Comparison of ENCODE assay signal across 14 cellular contexts in the genomic region with DNA sequence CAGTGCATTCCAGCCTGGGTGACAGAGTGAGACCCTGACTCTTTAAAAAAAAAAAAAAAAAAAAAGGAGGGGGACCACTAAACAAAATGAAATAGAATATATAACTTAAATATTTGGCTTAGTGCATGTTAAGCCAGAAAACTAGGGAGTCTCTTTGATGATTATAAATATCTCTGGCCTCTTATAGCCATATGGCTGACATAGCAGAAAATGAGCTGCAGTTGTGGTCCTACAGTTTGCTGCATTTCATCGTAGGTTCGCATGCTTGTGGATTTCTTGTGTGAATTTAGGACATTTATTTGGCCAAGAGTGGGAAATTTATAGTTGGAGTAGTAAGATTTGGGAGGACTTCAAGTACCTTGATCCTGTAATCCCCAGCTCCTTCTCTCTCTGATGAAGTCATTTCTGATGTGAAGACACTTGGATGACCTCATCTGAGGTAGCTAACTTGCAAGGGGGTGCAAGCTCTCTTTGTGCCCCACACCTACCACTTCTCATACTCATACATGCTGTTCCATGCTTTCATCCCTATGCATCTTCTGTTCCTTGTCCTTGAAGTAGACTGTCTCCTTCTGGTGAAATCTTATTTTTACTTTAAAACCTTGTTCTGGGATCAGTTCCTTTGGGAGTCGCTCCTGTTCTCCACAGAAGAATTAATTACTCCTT. TPM values are rescaled to one million over a fixed set of nuclear protein-coding genes. Genes with fewer than 3 reads are reported as not detected.
DNase-seq lines count a peak whose midpoint lies in the region; ATAC-seq and TF ChIP-seq lines count a peak whose summit lies in the region.
"Had no signal": no experiment of that assay in that cellular context is flagged by ENCODE, and none has a peak within 500 bp of the region (broad histone marks: within the 10 kb centered on the region; RNA-seq: fewer than 3 reads in every experiment).

No MANE protein-coding gene starts in this region.

- H3K27ac ChIP-seq in DND-41 (ENCODE audit: low read length) (no peak overlapping the region), IMR-90 (ENCODE audit: insufficient read depth, low read length) (no peak overlapping the region), neural progenitor cell (no peak overlapping the region)
- H3K27ac ChIP-seq: C4-2B had no signal

- no peak for TF ChIP-seq RAD21 in IMR-90 (IDR thresholded peaks at IDR 0.05; ENCODE audit: low read length)

- H4K8ac ChIP-seq in IMR-90 (ENCODE audit: low read depth in 2 of 2, low read length in 2 of 2), result no peak overlapping the region

- POLR2A ChIA-PET in IMR-90 (lab: Charles Lee; ENCODE audit: unreplicated experiment), result no interaction called here

- H3K9me3 ChIP-seq in DND-41 (ENCODE audit: insufficient read depth, low read length, severe bottlenecking), result no peaks in the 10 kb centered on the region
- no peaks in the 10 kb centered on the region for H3K9me3 ChIP-seq in IMR-90 (ENCODE audit: control insufficient read depth, insufficient read depth, low read length)
- H3K9me3 ChIP-seq in neural progenitor cell (ENCODE audit: low read depth), result no peaks in the 10 kb centered on the region

- peaks cover 4% of the 10 kb centered on the region for H3F3A ChIP-seq in neural progenitor cell (ENCODE audit: low read depth)

- H3K9ac ChIP-seq in DND-41 (ENCODE audit: low read depth, low read length) (no peak overlapping the region), IMR-90 (ENCODE audit: low read depth, low read length) (no peak overlapping the region), neural progenitor cell (no peak overlapping the region)

- BruUV-seq in IMR-90 (replicated peaks; lab: Mats Ljungman, UMichigan), result no TSS peak

- H3K27me3 Mint-ChIP-seq in neural progenitor cell (ENCODE audit: insufficient read depth, low read depth), result peaks cover 7% of the 10 kb centered on the region

- no peak overlapping the region for H3K4me3 Mint-ChIP-seq in neural progenitor cell
- H3K4me3 Mint-ChIP-seq: CD4-positive, alpha-beta T cell; GM23338; HFFc6 had no signal

- no peak overlapping the region for H3K4ac ChIP-seq in IMR-90 (ENCODE audit: low read depth, low read length)

- no peak overlapping the region for H3K23ac ChIP-seq in IMR-90 (ENCODE audit: low read depth, low read length)

- ATAC-seq in DND-41 (ENCODE audit: insufficient read depth, low read depth) (no peak), IMR-90 (ENCODE audit: low read depth) (no peak), GM18511 (IDR thresholded peaks at IDR 0.05; ENCODE audit: unreplicated experiment) (no peak)
- ATAC-seq: GM23338 had no signal

- H4K5ac ChIP-seq in IMR-90 (ENCODE audit: low read depth, low read length), result no peak overlapping the region

- H3K36me3 ChIP-seq in DND-41 (ENCODE audit: insufficient read depth, low read length), result no peaks in the 10 kb centered on the region
- H3K36me3 ChIP-seq in IMR-90 (ENCODE audit: control insufficient read depth, insufficient read depth, low read length), result no peaks in the 10 kb centered on the region
- no peaks in the 10 kb centered on the region for H3K36me3 ChIP-seq in neural progenitor cell

- no peaks in the 10 kb centered on the region for H3K27me3 ChIP-seq in DND-41 (ENCODE audit: insufficient read depth, low read length, poor library complexity)
- H3K27me3 ChIP-seq in IMR-90 (ENCODE audit: control insufficient read depth, insufficient read depth, low read length), result no peaks in the 10 kb centered on the region
- H3K27me3 ChIP-seq in neural progenitor cell, result no peaks in the 10 kb centered on the region

- TF ChIP-seq POLR2A in IMR-90 (IDR thresholded peaks at IDR 0.05; ENCODE audit: low read depth, low read length), result no peak

- H3K4me3 ChIP-seq in DND-41 (ENCODE audit: low read depth in 1 of 2, low read length in 2 of 2), result no peak overlapping the region
- H3K4me3 ChIP-seq in IMR-90 (ENCODE audit: insufficient read depth, low read depth, low read length), result no peak overlapping the region
- no peak overlapping the region for H3K4me3 ChIP-seq in neural progenitor cell
- H3K4me3 ChIP-seq: GM23338 had no signal

- no peak overlapping the region for H2AK9ac ChIP-seq in IMR-90 (replicated peaks; ENCODE audit: low read depth, low read length, poor library complexity)

- no peak overlapping the region for H2AK5ac ChIP-seq in IMR-90 (ENCODE audit: low read depth, low read length)

- H4K91ac ChIP-seq in IMR-90 (ENCODE audit: insufficient read depth, low read depth, low read length), result no peak overlapping the region

- no peaks in the 10 kb centered on the region for H3K9me1 ChIP-seq in IMR-90 (ENCODE audit: insufficient read depth, low read length)

- no peak overlapping the region for H3K4me2 ChIP-seq in DND-41 (ENCODE audit: insufficient read depth, low read length)
- no peak overlapping the region for H3K4me2 ChIP-seq in IMR-90 (ENCODE audit: low read depth, low read length)
- H3K4me2 ChIP-seq in neural progenitor cell, result no peak overlapping the region
- H3K4me2 ChIP-seq: GM23338 had no signal

- no peaks in the 10 kb centered on the region for H3K4me1 Mint-ChIP-seq in neural progenitor cell
- H3K4me1 Mint-ChIP-seq: GM23338 had no signal

- no peaks in the 10 kb centered on the region for H3K36me3 Mint-ChIP-seq in neural progenitor cell

- no peak overlapping the region for H2BK5ac ChIP-seq in IMR-90 (ENCODE audit: low read depth, low read length, poor library complexity, severe bottlenecking)

- H3K14ac ChIP-seq in IMR-90 (replicated peaks; ENCODE audit: low read depth, low read length), result no peak overlapping the region

- in situ Hi-C loops in IMR-90 (cut with MboI; ENCODE audit: low sequenced_read_pairs), result no loop called here

- no peak overlapping the region for H3K18ac ChIP-seq in IMR-90 (ENCODE audit: low read depth, low read length)

- H2BK15ac ChIP-seq in IMR-90 (ENCODE audit: low read depth, low read length), result no peak overlapping the region

- peaks cover 2% of the 10 kb centered on the region for H3K9me3 Mint-ChIP-seq in neural progenitor cell
- H3K9me3 Mint-ChIP-seq: CD4-positive, alpha-beta T cell; GM23338; HFFc6 had no signal

- intact Hi-C loops in IMR-90 (cut with micrococcal nuclease), result no loop called here

- WGBS in IMR-90 (ENCODE audit: extremely low coverage in 2 of 2, insufficient read length in 1 of 2), 2 experiments, result no CpG with 5 or more reads among the region's 3 CpGs

- no peaks in the 10 kb centered on the region for H3K79me1 ChIP-seq in IMR-90 (ENCODE audit: low read depth in 1 of 2, low read length in 2 of 2)

- no peak for TF ChIP-seq CTCF in DND-41 (IDR thresholded peaks at IDR 0.05; ENCODE audit: borderline replicate concordance, extremely low read depth, low read length, poor library complexity, severe bottlenecking)
- TF ChIP-seq CTCF in IMR-90 (conservative IDR thresholded peaks at IDR 0.05; ENCODE audit: low read depth, low read length), result no peak
- TF ChIP-seq CTCF in neural progenitor cell (IDR thresholded peaks at IDR 0.05), result no peak

- no peak overlapping the region for H2BK120ac ChIP-seq in IMR-90 (ENCODE audit: low read depth, low read length)

- CTCF ChIA-PET in IMR-90 (lab: Yijun Ruan, JAX), result no interaction called here

- dilution Hi-C loops in IMR-90 (cut with HindIII; ENCODE audit: low sequenced_read_pairs, unreplicated experiment), result no loop called here

- no peak overlapping the region for H2BK20ac ChIP-seq in IMR-90 (ENCODE audit: low read depth, low read length)

- H2AFZ ChIP-seq in DND-41 (ENCODE audit: low read depth, low read length) (peak overlapping the region; percentile 52; the same call in 1 of the 2 replicates), IMR-90 (replicated peaks; ENCODE audit: low read length, poor library complexity) (no peak overlapping the region), neural progenitor cell (replicated peaks) (peak overlapping the region; percentile 26)
- H2AFZ ChIP-seq: GM23338 had no signal

- DNase-seq in DND-41, result no peak
- DNase-seq in IMR-90, result no peak
- DNase-seq in neural progenitor cell (ENCODE audit: low spot score), result no peak
- no peak for DNase-seq in activated CD8-positive, alpha-beta memory T cell treated with anti-CD3 and anti-CD28 coated beads, Interleukin-2, amount 50 U/mL, for 4 hours
- DNase-seq: AML-193; CD4-positive, alpha-beta T cell; DMS153; DMS79; GF-D8; HCEC 1CT; HFFc6 had no signal

- H3K27ac Mint-ChIP-seq in neural progenitor cell, result no peak overlapping the region
- H3K27ac Mint-ChIP-seq: CD4-positive, alpha-beta T cell; GM23338; HFFc6 had no signal

- H3K79me2 ChIP-seq in DND-41 (ENCODE audit: insufficient read depth, low read length) (no peaks in the 10 kb centered on the region), neural progenitor cell (ENCODE audit: low read depth) (no peaks in the 10 kb centered on the region)

- no peaks in the 10 kb centered on the region for H3K4me1 ChIP-seq in DND-41 (ENCODE audit: insufficient read depth, low read length)
- no peaks in the 10 kb centered on the region for H3K4me1 ChIP-seq in IMR-90 (ENCODE audit: control insufficient read depth, insufficient read depth, low read length)
- no peaks in the 10 kb centered on the region for H3K4me1 ChIP-seq in neural progenitor cell

- no peak overlapping the region for H3K56ac ChIP-seq in IMR-90 (ENCODE audit: extremely low read depth, insufficient read depth, low read length)

- no peaks in the 10 kb centered on the region for H4K20me1 ChIP-seq in DND-41 (ENCODE audit: insufficient read depth, low read length)
- no peaks in the 10 kb centered on the region for H4K20me1 ChIP-seq in IMR-90 (ENCODE audit: insufficient read depth, low read length)
- H4K20me1 ChIP-seq in neural progenitor cell (ENCODE audit: low read depth), result no peaks in the 10 kb centered on the region

TF ChIP-seq in IMR-90, 13 proteins besides CTCF, POLR2A, EP300 and RAD21:
- TF ChIP-seq FOS (IDR thresholded peaks at IDR 0.05; ENCODE audit: low read depth, low read length) (no peak), MAFK (IDR thresholded peaks at IDR 0.05; ENCODE audit: low read depth, low read length) (0 out of 2 replicates have a peak, but pooled peaks have one; percentile 7)

RNA-seq across cellular contexts. Expression of gene TIPRL, which starts 6.4 kb away (rescaled TPM):
- 15.4 and 41.1 TPM in 2 replicates for total RNA-seq in IMR-90 (2012; rRNA removed)
- 20.0 and 23.8 TPM in 2 replicates for polyA plus RNA-seq in IMR-90 (2012; rRNA removed)
- polyA plus RNA-seq in IMR-90 (2012; cell fraction: cytosol; rRNA removed), result 4.2 and 5.3 TPM in 2 replicates
- polyA plus RNA-seq in IMR-90 (2012; cell fraction: nucleus; rRNA removed; ENCODE audit: low replicate concordance), result 1.7 and 7.9 TPM in 2 replicates
- total RNA-seq in neural progenitor cell (ENCODE audit: low replicate concordance), result 28.1 and 52.9 TPM in 2 replicates

RNA-seq across cellular contexts. Expression of gene GPR161, which starts 35.7 kb away (rescaled TPM):
- total RNA-seq in IMR-90 (2012; rRNA removed) (11.1 and 13.3 TPM in 2 replicates), neural progenitor cell (ENCODE audit: low replicate concordance) (21.1 and 26.5 TPM in 2 replicates)
- polyA plus RNA-seq in IMR-90 (2012; rRNA removed), result 12.4 and 12.5 TPM in 2 replicates
- polyA plus RNA-seq in IMR-90 (2012; cell fraction: cytosol; rRNA removed), result 8.8 and 12.9 TPM in 2 replicates
- polyA plus RNA-seq in IMR-90 (2012; cell fraction: nucleus; rRNA removed; ENCODE audit: low replicate concordance), result 8.4 and 15.0 TPM in 2 replicates
- total RNA-seq: CD4-positive, alpha-beta T cell had no signal

RNA-seq across cellular contexts. Expression of gene SFT2D2, which starts 53.4 kb away (rescaled TPM):
- total RNA-seq in IMR-90 (2012; rRNA removed) (37.6 and 42.2 TPM in 2 replicates), neural progenitor cell (ENCODE audit: low replicate concordance) (25.0 and 30.5 TPM in 2 replicates)
- 8.8 and 11.1 TPM in 2 replicates for polyA plus RNA-seq in IMR-90 (2012; rRNA removed)
- polyA plus RNA-seq in IMR-90 (2012; cell fraction: cytosol; rRNA removed), result 3.2 and 3.4 TPM in 2 replicates
- 2.7 and 12.8 TPM in 2 replicates for polyA plus RNA-seq in IMR-90 (2012; cell fraction: nucleus; rRNA removed; ENCODE audit: low replicate concordance)
